17 cellular contexts compared by ENCODE assay signal in genomic region chr1:19033926-19034680, GRCh38.
DNase-seq lines count a peak whose midpoint lies in the region; ATAC-seq and TF ChIP-seq lines count a peak whose summit lies in the region.
"Had no signal": no experiment of that assay in that cellular context is flagged by ENCODE, and none has a peak within 500 bp of the region (broad histone marks: within the 10 kb centered on the region; RNA-seq: fewer than 3 reads in every experiment).

No MANE protein-coding gene starts in this region.

- TF ChIP-seq CTCF in epithelial cell of esophagus (IDR thresholded peaks at IDR 0.05; ENCODE audit: insufficient read depth, low read depth, low read length, missing control alignments) (no peak), heart left ventricle (IDR thresholded peaks at IDR 0.05) (no peak)

- DNase-seq in ELR (ENCODE audit: low read depth): peak; percentile 61
- peak; percentile 62 for DNase-seq in LoVo (ENCODE audit: low spot score)
- DNase-seq in epithelial cell of esophagus (ENCODE audit: low read depth): peak; percentile 100
- peak; percentile 34 for DNase-seq in renal cortical epithelial cell (ENCODE audit: low read depth)
- DNase-seq in DMS79 treated with DMSO at 0.1 percent for 48 hours (lab: John Stamatoyannopoulos, UW): no peak
- no peak for DNase-seq in effector memory CD4-positive, alpha-beta T cell
- DNase-seq in heart left ventricle: no peak
- DNase-seq in stimulated activated CD4-positive, alpha-beta T cell treated with anti-CD3 and anti-CD28 coated beads, Interleukin-12 subunit alpha, Interleukin-12 subunit beta, amount 100 ng/mL, for 4 hours: no peak
- DNase-seq: activated T-cell treated with anti-CD3 and anti-CD28 coated beads, Interleukin-2, amount 50 U/mL, for 4 hours; aorta; CD8-positive, alpha-beta memory T cell; midbrain; NCI-H187 treated with DMSO at 0.1 percent for 48 hours; psoas muscle; stimulated activated CD4-positive, alpha-beta T cell treated with anti-CD3 and anti-CD28 coated beads, Interleukin-4, amount 100 ng/mL, for 24 hours; stimulated activated naive CD4-positive, alpha-beta T cell treated with Interleukin-2 at 50 U/mL for 16 hours had no signal

- WGBS in heart left ventricle, 4 donors: 86 to 91% (median 89%) methylated on average over 17 to 22 of the region's 22 CpGs

- H3K9me3 ChIP-seq in effector memory CD4-positive, alpha-beta T cell (ENCODE audit: control insufficient read depth, low read length): no peaks in the 10 kb centered on the region
- no peaks in the 10 kb centered on the region for H3K9me3 ChIP-seq in heart left ventricle
- H3K9me3 ChIP-seq: psoas muscle had no signal

- H3K36me3 ChIP-seq in effector memory CD4-positive, alpha-beta T cell (ENCODE audit: control insufficient read depth, insufficient read depth, low read length): no peaks in the 10 kb centered on the region
- H3K36me3 ChIP-seq in heart left ventricle: no peaks in the 10 kb centered on the region

- no peaks in the 10 kb centered on the region for H3K27me3 ChIP-seq in effector memory CD4-positive, alpha-beta T cell (replicated peaks; ENCODE audit: control insufficient read depth, insufficient read depth, low read length, poor library complexity, severe bottlenecking)
- H3K27me3 ChIP-seq in heart left ventricle: peaks cover 0 to 14% (median 0%) of the 10 kb centered on the region in 9 donors

- no peak for ATAC-seq in heart left ventricle
- ATAC-seq: activated T-cell treated with anti-CD3 and anti-CD28 coated beads, Interleukin-2, amount 50 U/mL, for 4 hours; psoas muscle had no signal

- no peak overlapping the region for H3K4me3 ChIP-seq in epithelial cell of esophagus (ENCODE audit: low read length)
- no peak overlapping the region for H3K4me3 ChIP-seq in effector memory CD4-positive, alpha-beta T cell (ENCODE audit: insufficient read depth, low read depth, low read length, poor library complexity, severe bottlenecking)
- no peak overlapping the region for H3K4me3 ChIP-seq in heart left ventricle
- H3K4me3 ChIP-seq: psoas muscle, SK-N-MC had no signal

- no peaks in the 10 kb centered on the region for H3K4me1 ChIP-seq in effector memory CD4-positive, alpha-beta T cell (ENCODE audit: control insufficient read depth, insufficient read depth, low read length, poor library complexity, severe bottlenecking)
- no peaks in the 10 kb centered on the region for H3K4me1 ChIP-seq in heart left ventricle
- H3K4me1 ChIP-seq: psoas muscle had no signal

- intact Hi-C loops in heart left ventricle (cut with DNase I): no loop called here

- no peak overlapping the region for H3K27ac ChIP-seq in effector memory CD4-positive, alpha-beta T cell (ENCODE audit: insufficient read depth, low read length, poor library complexity, severe bottlenecking)
- no peak overlapping the region for H3K27ac ChIP-seq in heart left ventricle
- H3K27ac ChIP-seq: psoas muscle, SK-N-MC had no signal

- TF ChIP-seq POLR2A in heart left ventricle (IDR thresholded peaks at IDR 0.05): no peak

Comparison
In these comparisons a context has a peak if more than half of its experiments do, and no peak if none do; other contexts are left out.
1. DNase-seq: peak in ELR (single experiment), LoVo (single experiment), epithelial cell of esophagus (single experiment) and renal cortical epithelial cell (single experiment); none in DMS79 treated with DMSO at 0.1 percent for 48 hours (single experiment), effector memory CD4-positive, alpha-beta T cell (0 of 3), heart left ventricle (0 of 5) and stimulated activated CD4-positive, alpha-beta T cell treated with anti-CD3 and anti-CD28 coated beads, Interleukin-12 subunit alpha, Interleukin-12 subunit beta, amount 100 ng/mL, for 4 hours (single experiment).